26 cellular contexts compared by ENCODE assay signal in genomic region chr5:16859346-16859745, GRCh38.
DNase-seq lines count a peak whose midpoint lies in the region; ATAC-seq, FAIRE-seq and TF ChIP-seq lines count a peak whose summit lies in the region.
"Had no signal": no experiment of that assay in that cellular context is flagged by ENCODE, and none has a peak within 500 bp of the region (broad histone marks: within the 10 kb centered on the region; RNA-seq: fewer than 3 reads in every experiment).

No MANE protein-coding gene starts in this region.

- H2AFZ ChIP-seq in H1 (ENCODE audit: low read length): no peak overlapping the region

- H3K9ac ChIP-seq in SK-N-MC (ENCODE audit: insufficient read length): no peak overlapping the region
- no peak overlapping the region for H3K9ac ChIP-seq in H1 (replicated peaks in 1 of 4; ENCODE audit: extremely low read depth in 1 of 4, low read depth in 3 of 4, low read length in 3 of 4)
- H3K9ac ChIP-seq: BLaER1 had no signal

- H2BK5ac ChIP-seq in H1 (ENCODE audit: low read depth, low read length): no peak overlapping the region

- TF ChIP-seq EP300 in H1 (IDR thresholded peaks at IDR 0.05; ENCODE audit: borderline replicate concordance in 1 of 2, low read depth in 2 of 2, low read length in 2 of 2): no peak

- ATAC-seq in HG03571 (IDR thresholded peaks at IDR 0.05; ENCODE audit: unreplicated experiment): no peak
- ATAC-seq: GM12878 had no signal

- no peak overlapping the region for H3K27ac Mint-ChIP-seq in activated CD4-positive, alpha-beta T cell treated with anti-CD3 and anti-CD28 coated beads, Interleukin-2, amount 10 ng/mL, durations not matched to agents 24 days and 14 days
- H3K27ac Mint-ChIP-seq: CD14-positive monocyte; CD4-positive, alpha-beta memory T cell; CD4-positive, CD25-positive, alpha-beta regulatory T cell; CD8-positive, alpha-beta memory T cell had no signal

- no peak overlapping the region for H4K91ac ChIP-seq in H1 (replicated peaks; ENCODE audit: insufficient read length, low read length)

- no peak overlapping the region for H3K4me3 Mint-ChIP-seq in activated CD4-positive, alpha-beta T cell treated with anti-CD3 and anti-CD28 coated beads, Interleukin-2, amount 10 ng/mL, durations not matched to agents 24 days and 14 days
- H3K4me3 Mint-ChIP-seq: CD14-positive monocyte; CD4-positive, alpha-beta memory T cell; CD4-positive, CD25-positive, alpha-beta regulatory T cell; CD8-positive, alpha-beta memory T cell had no signal

- no peak overlapping the region for H2BK15ac ChIP-seq in H1 (ENCODE audit: low read length)

- no peak overlapping the region for H3K23ac ChIP-seq in H1 (ENCODE audit: insufficient read length)

- H4K5ac ChIP-seq in H1 (ENCODE audit: insufficient read length, low read depth, low read length): no peak overlapping the region

- H3K4me1 Mint-ChIP-seq in activated CD4-positive, alpha-beta T cell treated with anti-CD3 and anti-CD28 coated beads, Interleukin-2, amount 10 ng/mL, durations not matched to agents 24 days and 14 days: no peaks in the 10 kb centered on the region
- H3K4me1 Mint-ChIP-seq: CD14-positive monocyte; CD4-positive, alpha-beta memory T cell; CD4-positive, CD25-positive, alpha-beta regulatory T cell; CD8-positive, alpha-beta memory T cell had no signal

- no peak overlapping the region for H2AK5ac ChIP-seq in H1 (ENCODE audit: low read depth, low read length)

- FAIRE-seq in H1 (lab: Jason Lieb, UNC): no peak
- FAIRE-seq: A204.1, GM12878, GM12892, GM18507 had no signal

- peaks cover 4% of the 10 kb centered on the region for H3K9me3 Mint-ChIP-seq in activated CD4-positive, alpha-beta T cell treated with anti-CD3 and anti-CD28 coated beads, Interleukin-2, amount 10 ng/mL, durations not matched to agents 24 days and 14 days

- no peak overlapping the region for H3K4ac ChIP-seq in H1 (replicated peaks; ENCODE audit: insufficient read length, low read depth, low read length)

- H2BK120ac ChIP-seq in H1 (replicated peaks; ENCODE audit: low read depth, low read length): no peak overlapping the region

- H3K9me3 ChIP-seq in HEK293 (ENCODE audit: control insufficient read depth, insufficient read depth, low read depth, low read length): no peaks in the 10 kb centered on the region
- H3K9me3 ChIP-seq in SK-N-MC (ENCODE audit: low read depth, low read length): no peaks in the 10 kb centered on the region
- no peaks in the 10 kb centered on the region for H3K9me3 ChIP-seq in H1 (ENCODE audit: insufficient read depth in 2 of 2, low read depth in 1 of 2, low read length in 1 of 2)
- H3K9me3 ChIP-seq: BE2C had no signal

- H3K79me1 ChIP-seq in H1 (ENCODE audit: low read depth, low read length): peaks cover 13% of the 10 kb centered on the region

- POLR2A ChIA-PET in HEK293 (lab: Yijun Ruan, JAX): no interaction called here
- POLR2A ChIA-PET in H1 (lab: Charles Lee; ENCODE audit: partially characterized antibody): no interaction called here

- TF ChIP-seq RAD21 in H1 (IDR thresholded peaks at IDR 0.05 in 1 of 2, conservative IDR thresholded peaks at IDR 0.05 in 1 of 2; ENCODE audit: low read depth in 2 of 2, low read length in 2 of 2): no peak

- H3K27ac ChIP-seq in HEK293 (ENCODE audit: extremely low read depth, low read depth, low read length): no peak overlapping the region
- H3K27ac ChIP-seq in SK-N-MC: peak overlapping the region; percentile 71; the same call in 1 of the 2 replicates
- no peak overlapping the region for H3K27ac ChIP-seq in H1 (ENCODE audit: low read depth, low read length)

- TF ChIP-seq CTCF in HEK293 (tag by site-specific recombination; IDR thresholded peaks at IDR 0.05): no peak
- TF ChIP-seq CTCF in H1 (IDR thresholded peaks at IDR 0.05; ENCODE audit: control extremely low read depth in 1 of 3, insufficient read depth in 1 of 3, low read depth in 1 of 3, low read length in 3 of 3): no peak

- H3K18ac ChIP-seq in H1 (ENCODE audit: extremely low read depth, low read length): no peak overlapping the region

- no peak overlapping the region for H4K8ac ChIP-seq in H1 (ENCODE audit: extremely low read depth, insufficient read depth, low read length)

- H3K79me2 ChIP-seq in H1 (ENCODE audit: control insufficient read depth in 1 of 2, insufficient read depth in 2 of 2, low read length in 2 of 2): peaks cover 0 to 34% of the 10 kb centered on the region in 2 experiments; a peak in 2 of 4 replicates

- H4K20me1 ChIP-seq in H1 (replicated peaks in 1 of 2; ENCODE audit: control insufficient read depth in 1 of 2, insufficient read depth in 2 of 2, low read length in 2 of 2): no peaks in the 10 kb centered on the region
- H4K20me1 ChIP-seq: BLaER1 had no signal

- CTCF ChIA-PET in HEK293 (lab: Yijun Ruan, JAX): interaction anchor here (0.6 to 0.8 kb wide), 3 partner anchors 27 to 169 kb away, joined by 3 to 4 read pairs (median 4); no protein-coding TSS in a partner anchor
- CTCF ChIA-PET in H1 (lab: Charles Lee; ENCODE audit: partially characterized antibody): interaction anchor here (0.6 to 1.6 kb wide), 6 partner anchors 30 to 1496 kb away, joined by 3 to 4 read pairs (median 3); no protein-coding TSS in a partner anchor

- no peak overlapping the region for H2BK12ac ChIP-seq in H1 (ENCODE audit: low read depth, low read length)

- H3K27me3 Mint-ChIP-seq in activated CD4-positive, alpha-beta T cell treated with anti-CD3 and anti-CD28 coated beads, Interleukin-2, amount 10 ng/mL, durations not matched to agents 24 days and 14 days: no peaks in the 10 kb centered on the region
- H3K27me3 Mint-ChIP-seq: CD4-positive, alpha-beta memory T cell; CD8-positive, alpha-beta memory T cell had no signal

- TF ChIP-seq POLR2A in H1 (IDR thresholded peaks at IDR 0.05; ENCODE audit: control extremely low read depth in 1 of 2, low read depth in 2 of 2, low read length in 2 of 2): no peak

- no peak overlapping the region for H2BK20ac ChIP-seq in H1 (ENCODE audit: low read length)

- DNase-seq in SK-N-MC (ENCODE audit: low read depth, low spot score) (no peak), H1 (ENCODE audit: low read depth in 1 of 2, low spot score in 2 of 2) (no peak)
- DNase-seq in activated CD4-positive, alpha-beta T cell treated with anti-CD3 and anti-CD28 coated beads, Interleukin-2, amount 10 ng/mL, durations not matched to agents 24 days and 14 days: no peak
- DNase-seq: 8988T; ACHN; BE2C; C1 segment of cervical spinal cord; CD4-positive, alpha-beta memory T cell; CD4-positive, CD25-positive, alpha-beta regulatory T cell; CD8-positive, alpha-beta memory T cell; COR-L47; DMS 273 treated with DMSO at 0.1 percent for 48 hours; DMS153; DMS53; DMS79; DND-41; EL; GDM1 had no signal

- H3K4me1 ChIP-seq in HEK293 (ENCODE audit: control insufficient read depth, insufficient read depth, low read length) (no peaks in the 10 kb centered on the region), H1 (replicated peaks in 1 of 4; ENCODE audit: control insufficient read depth in 3 of 4, insufficient read depth in 4 of 4, low read length in 3 of 4) (peaks cover 0 to 15% (median 9%) of the 10 kb centered on the region in 4 experiments; a peak in 4 of 7 replicates)

- intact Hi-C loops in activated CD4-positive, alpha-beta T cell treated with anti-CD3 and anti-CD28 coated beads, Interleukin-2, amount 10 ng/mL, durations not matched to agents 24 days and 14 days (cut with micrococcal nuclease): no loop called here

- no peaks in the 10 kb centered on the region for H3K36me3 Mint-ChIP-seq in activated CD4-positive, alpha-beta T cell treated with anti-CD3 and anti-CD28 coated beads, Interleukin-2, amount 10 ng/mL, durations not matched to agents 24 days and 14 days (ENCODE audit: low read depth)
- H3K36me3 Mint-ChIP-seq: CD14-positive monocyte; CD4-positive, alpha-beta memory T cell; CD4-positive, CD25-positive, alpha-beta regulatory T cell; CD8-positive, alpha-beta memory T cell had no signal

- no peaks in the 10 kb centered on the region for H3K27me3 ChIP-seq in H1 (replicated peaks in 1 of 4; ENCODE audit: control insufficient read depth in 3 of 4, extremely low read depth in 1 of 4, insufficient read depth in 3 of 4, low read length in 3 of 4)
- H3K27me3 ChIP-seq: BE2C, BLaER1 had no signal

- H3K23me2 ChIP-seq in H1 (ENCODE audit: low read depth, low read length): no peaks in the 10 kb centered on the region

- H3K4me2 ChIP-seq in H1 (ENCODE audit: insufficient read depth in 1 of 2, low read depth in 2 of 2, low read length in 2 of 2): no peak overlapping the region

- no peak overlapping the region for H3K4me3 ChIP-seq in HEK293 (ENCODE audit: low read depth, low read length)
- H3K4me3 ChIP-seq in SK-N-MC: no peak overlapping the region
- no peak overlapping the region for H3K4me3 ChIP-seq in H1 (ENCODE audit: extremely low read depth in 1 of 4, insufficient read depth in 2 of 4, low read depth in 3 of 4, low read length in 4 of 4)
- H3K4me3 ChIP-seq: BLaER1, GM12878 had no signal

- H3K36me3 ChIP-seq in HEK293 (ENCODE audit: control insufficient read depth in 2 of 2, insufficient read depth in 1 of 2, low read length in 2 of 2) (no peaks in the 10 kb centered on the region; a peak in 1 of 3 replicates), SK-N-MC (ENCODE audit: insufficient read depth, low read length) (peaks cover 87% of the 10 kb centered on the region), H1 (ENCODE audit: control insufficient read depth in 2 of 4, insufficient read depth in 4 of 4, low read length in 3 of 4) (no peaks in the 10 kb centered on the region)
- H3K36me3 ChIP-seq: BE2C, BLaER1 had no signal

- H3K56ac ChIP-seq in H1 (replicated peaks; ENCODE audit: insufficient read length, low read depth, low read length): no peak overlapping the region

- H3K14ac ChIP-seq in H1 (ENCODE audit: insufficient read length): no peak overlapping the region

TF ChIP-seq in HEK293, 187 proteins besides CTCF, POLR2A, EP300 and RAD21 (continues in another document):
- peak; percentile 97 for TF ChIP-seq ZNF121 (tag by site-specific recombination; IDR thresholded peaks at IDR 0.05)

TF ChIP-seq in H1, 55 proteins besides CTCF, POLR2A, EP300 and RAD21:
- TF ChIP-seq SIRT6 (IDR thresholded peaks at IDR 0.05; ENCODE audit: low read length) (no peak), KDM1A (IDR thresholded peaks at IDR 0.05; ENCODE audit: borderline replicate concordance, low read length) (peak; percentile 49; the same call in 1 of the 2 replicates)
